ENCODE assay signal across 8 cellular contexts in the genomic region with DNA sequence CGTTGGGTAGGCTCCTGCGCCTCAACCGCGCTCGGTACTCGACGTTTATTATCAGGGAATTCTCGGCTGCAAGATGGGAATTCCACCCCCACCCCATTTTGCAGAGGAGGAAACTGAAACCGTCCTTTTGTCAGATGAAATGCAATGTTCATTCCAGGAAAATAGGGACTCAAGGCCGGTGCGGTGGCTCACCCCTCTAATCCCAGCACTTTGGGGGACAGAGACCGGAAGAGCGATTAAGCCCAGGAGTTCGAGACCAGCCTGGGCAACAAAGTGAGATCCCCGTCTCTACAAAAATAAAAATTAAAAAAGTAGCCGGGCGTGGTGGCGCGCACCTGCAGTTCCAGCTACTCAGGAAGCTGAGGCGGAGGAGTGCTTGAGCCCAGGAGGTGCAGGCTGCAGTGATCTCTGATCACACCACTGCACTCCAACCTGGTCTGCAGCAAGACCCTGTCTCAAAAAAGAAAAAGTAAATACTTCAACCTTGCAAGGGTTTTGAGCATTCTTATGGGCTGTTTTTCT. TPM values are rescaled to one million over a fixed set of nuclear protein-coding genes. Genes with fewer than 3 reads are reported as not detected.
DNase-seq lines count a peak whose midpoint lies in the region; ATAC-seq and TF ChIP-seq lines count a peak whose summit lies in the region.

No MANE protein-coding gene starts in this region.

- peak overlapping the region; percentile 97 for H3K4me3 Mint-ChIP-seq in endodermal cell
- H3K4me3 Mint-ChIP-seq in osteocyte (ENCODE audit: unreplicated experiment), result peak overlapping the region; percentile 89

- H3K36me3 Mint-ChIP-seq in endodermal cell (ENCODE audit: low read depth) (peaks cover 22% of the 10 kb centered on the region), osteocyte (ENCODE audit: unreplicated experiment) (peaks cover 6% of the 10 kb centered on the region)

- H3K4me1 ChIP-seq in DND-41 (ENCODE audit: insufficient read depth, low read length), result peaks cover 43% of the 10 kb centered on the region
- peaks cover 11% of the 10 kb centered on the region for H3K4me1 ChIP-seq in PC-3 (ENCODE audit: insufficient read depth, low read length)
- H3K4me1 ChIP-seq in endodermal cell (ENCODE audit: control insufficient read depth, insufficient read depth, low read length), result no peaks in the 10 kb centered on the region

- CTCF ChIA-PET in PC-3 (lab: Charles Lee), result interaction anchor here (0.9 kb wide), 1 partner anchor 49 kb away, joined by 4 read pairs; no protein-coding TSS in a partner anchor

- H3F3A ChIP-seq in PC-3 (ENCODE audit: low read length, unreplicated experiment), result no peaks in the 10 kb centered on the region

- peaks cover 50% of the 10 kb centered on the region for H3K79me2 ChIP-seq in DND-41 (ENCODE audit: insufficient read depth, low read length)
- peaks cover 32% of the 10 kb centered on the region for H3K79me2 ChIP-seq in PC-3 (ENCODE audit: low read length)

- H3K9me3 Mint-ChIP-seq in endodermal cell, result no peaks in the 10 kb centered on the region
- H3K9me3 Mint-ChIP-seq in osteocyte (ENCODE audit: unreplicated experiment), result no peaks in the 10 kb centered on the region

- H3K27ac Mint-ChIP-seq in endodermal cell (peak overlapping the region; percentile 97), osteocyte (ENCODE audit: unreplicated experiment) (peak overlapping the region; percentile 98)

- ATAC-seq in DND-41 (ENCODE audit: insufficient read depth, low read depth), result no peak
- peak; percentile 23 for ATAC-seq in PC-3
- no peak for ATAC-seq in GM18909 (IDR thresholded peaks at IDR 0.05; ENCODE audit: poor library complexity, unreplicated experiment)
- ATAC-seq in GM21447 (IDR thresholded peaks at IDR 0.05; ENCODE audit: unreplicated experiment), result no peak

- peaks cover 6% of the 10 kb centered on the region for H3K4me1 Mint-ChIP-seq in endodermal cell
- H3K4me1 Mint-ChIP-seq in osteocyte (ENCODE audit: unreplicated experiment), result peaks cover 35% of the 10 kb centered on the region

- TSS peak; percentile 89 for BruUV-seq in PC-3 (replicated peaks; lab: Mats Ljungman, UMichigan)

- H3K27ac ChIP-seq in DND-41 (ENCODE audit: low read length) (peak overlapping the region; percentile 98), PC-3 (ENCODE audit: low read length) (peak overlapping the region; percentile 76), endodermal cell (ENCODE audit: low read depth, low read length) (peak overlapping the region; percentile 93)

- H3K27me3 Mint-ChIP-seq in endodermal cell (ENCODE audit: insufficient read depth) (no peaks in the 10 kb centered on the region), osteocyte (ENCODE audit: unreplicated experiment) (no peaks in the 10 kb centered on the region)

- no peak for DNase-seq in DND-41
- DNase-seq in PC-3, result no peak
- DNase-seq in endodermal cell, result no peak
- DNase-seq in osteocyte (ENCODE audit: extremely low spot score, unreplicated experiment), result no peak
- no peak for DNase-seq in KG1 (lab: John Stamatoyannopoulos, UW)
- no peak for DNase-seq in activated CD8-positive, alpha-beta memory T cell treated with anti-CD3 and anti-CD28 coated beads, Interleukin-2, amount 50 U/mL, for 4 hours

- H3K4me2 ChIP-seq in DND-41 (ENCODE audit: insufficient read depth, low read length) (peak overlapping the region; percentile 96), PC-3 (ENCODE audit: low read length) (peak overlapping the region; percentile 90)

- H2AFZ ChIP-seq in DND-41 (ENCODE audit: low read depth, low read length), result peak overlapping the region; percentile 98
- peak overlapping the region; percentile 95 for H2AFZ ChIP-seq in PC-3 (ENCODE audit: low read length)

- WGBS in endodermal cell (ENCODE audit: insufficient coverage in 1 of 2, insufficient read length in 1 of 2), 2 experiments, result 35 to 52% methylated on average over 9 to 20 of the region's 20 CpGs

- POLR2A ChIA-PET in PC-3 (lab: Charles Lee; ENCODE audit: unreplicated experiment), result no interaction called here

- no peaks in the 10 kb centered on the region for H3K27me3 ChIP-seq in DND-41 (ENCODE audit: insufficient read depth, low read length, poor library complexity)
- H3K27me3 ChIP-seq in PC-3 (ENCODE audit: low read length), result no peaks in the 10 kb centered on the region
- no peaks in the 10 kb centered on the region for H3K27me3 ChIP-seq in endodermal cell (ENCODE audit: control insufficient read depth, insufficient read depth, low read length, poor library complexity, severe bottlenecking)

- H3K36me3 ChIP-seq in DND-41 (ENCODE audit: insufficient read depth, low read length), result peaks cover 34% of the 10 kb centered on the region
- peaks cover 13% of the 10 kb centered on the region for H3K36me3 ChIP-seq in PC-3 (ENCODE audit: low read depth, low read length)
- H3K36me3 ChIP-seq in endodermal cell (ENCODE audit: control insufficient read depth, insufficient read depth, low read length), result peaks cover 14% of the 10 kb centered on the region

- no peaks in the 10 kb centered on the region for H3K9me2 ChIP-seq in PC-3 (replicated peaks; ENCODE audit: low read length)

- H3K9ac ChIP-seq in DND-41 (ENCODE audit: low read depth, low read length) (peak overlapping the region; percentile 99), PC-3 (ENCODE audit: low read length) (peak overlapping the region; percentile 99), endodermal cell (ENCODE audit: extremely low read depth, low read length, poor library complexity, severe bottlenecking) (peak overlapping the region; percentile 91)

- no peaks in the 10 kb centered on the region for H3K9me3 ChIP-seq in DND-41 (ENCODE audit: insufficient read depth, low read length, severe bottlenecking)
- no peaks in the 10 kb centered on the region for H3K9me3 ChIP-seq in PC-3 (ENCODE audit: low read length)
- H3K9me3 ChIP-seq in endodermal cell (ENCODE audit: control insufficient read depth, low read length), result no peaks in the 10 kb centered on the region

- peak overlapping the region; percentile 86 to 90 for H3K4me3 ChIP-seq in DND-41 (ENCODE audit: low read depth in 1 of 2, low read length in 2 of 2)
- peak overlapping the region; percentile 95 for H3K4me3 ChIP-seq in PC-3 (ENCODE audit: low read length)
- peak overlapping the region; percentile 98 for H3K4me3 ChIP-seq in endodermal cell (ENCODE audit: low read length)

- intact Hi-C loops in PC-3 (cut with micrococcal nuclease), result loop anchor here (2.0 to 5.0 kb wide), 2 partner anchors 24 to 48 kb away; no protein-coding TSS in a partner anchor

- TF ChIP-seq CTCF in DND-41 (IDR thresholded peaks at IDR 0.05; ENCODE audit: borderline replicate concordance, extremely low read depth, low read length, poor library complexity, severe bottlenecking) (no peak), PC-3 (conservative IDR thresholded peaks at IDR 0.05; ENCODE audit: low read depth, low read length) (no peak), endodermal cell (conservative IDR thresholded peaks at IDR 0.05) (no peak), osteocyte (IDR thresholded peaks at IDR 0.05) (no peak)

- H4K20me1 ChIP-seq in DND-41 (ENCODE audit: insufficient read depth, low read length) (peaks cover 21% of the 10 kb centered on the region), PC-3 (ENCODE audit: low read length) (no peaks in the 10 kb centered on the region)

RNA-seq across cellular contexts. Expression of a gene that starts 0.7 kb away (rescaled TPM):
- total RNA-seq in PC-3 (2014; rRNA removed) (57.4 and 60.4 TPM in 2 replicates), endodermal cell (10 to 100 TPM; 56.7 to 71.6 TPM), osteocyte (13.5 and 13.8 TPM in 2 replicates)
- polyA plus RNA-seq in endodermal cell (2013, experiment 1 of 2), result 51.0 TPM
- polyA plus RNA-seq in endodermal cell (2013, experiment 2 of 2), result 47.1 TPM

RNA-seq across cellular contexts. Expression of a gene that starts 34.3 kb away (rescaled TPM):
- total RNA-seq in PC-3 (2014; rRNA removed) (26.2 and 33.8 TPM in 2 replicates), endodermal cell (10 to 100 TPM; 44.3 to 57.2 TPM), osteocyte (40.7 and 44.3 TPM in 2 replicates)
- polyA plus RNA-seq in endodermal cell (2013, experiment 1 of 2), result 32.1 TPM
- 33.9 TPM for polyA plus RNA-seq in endodermal cell (2013, experiment 2 of 2)

RNA-seq across cellular contexts. Expression of a gene that starts 45.1 kb away (rescaled TPM):
- total RNA-seq in PC-3 (2014; rRNA removed) (7.7 and 8.3 TPM in 2 replicates), endodermal cell (1 to 10 TPM in 1 of 2 donors, under 1 TPM in 1; 0.55 to 1.0 TPM), osteocyte (0.52 and 0.67 TPM in 2 replicates)
- polyA plus RNA-seq in endodermal cell (2013, experiment 1 of 2), result 0.14 TPM
- polyA plus RNA-seq in endodermal cell (2013, experiment 2 of 2), result not detected
